Comparison of ENCODE assay signal across 9 cellular contexts in genomic region chr11:8768625-8769333, GRCh38.
DNase-seq lines count a peak whose midpoint lies in the region; ATAC-seq lines count a peak whose summit lies in the region.
"Had no signal": no experiment of that assay in that cellular context is flagged by ENCODE, and none has a peak within 500 bp of the region (broad histone marks: within the 10 kb centered on the region; RNA-seq: fewer than 3 reads in every experiment).

No MANE protein-coding gene starts in this region.

- H3K9ac ChIP-seq in stomach smooth muscle (ENCODE audit: low read length in 2 of 2), result peak overlapping the region in 1 of 2 donors; percentile 36

- no peaks in the 10 kb centered on the region for H3K9me3 ChIP-seq in right cardiac atrium (ENCODE audit: control insufficient read depth, low read length)
- no peaks in the 10 kb centered on the region for H3K9me3 ChIP-seq in stomach smooth muscle (ENCODE audit: control insufficient read depth in 2 of 2, low read length in 2 of 2)

- H3K4me1 ChIP-seq in right cardiac atrium (ENCODE audit: control insufficient read depth, insufficient read depth, low read length), result peaks cover 10% of the 10 kb centered on the region
- peaks cover 69% of the 10 kb centered on the region for H3K4me1 ChIP-seq in stomach smooth muscle (ENCODE audit: control insufficient read depth, insufficient read depth, low read length)

- ATAC-seq in right cardiac atrium (peak; percentile 81 to 86), HG03159 (IDR thresholded peaks at IDR 0.05; ENCODE audit: unreplicated experiment) (no peak)

- 63% methylated on average over 3 of the region's 3 CpGs for WGBS in right cardiac atrium

- DNase-seq in HS-27A (ENCODE audit: low read depth) (peak; percentile 89), amniotic stem cell (lab: John Stamatoyannopoulos, UW) (peak; percentile 78), right cardiac atrium (peak; percentile 59 to 84 (median 80)), anterior cingulate cortex (lab: John Stamatoyannopoulos, UW) (no peak), RPMI8226 (no peak), NCI-H187 treated with DMSO at 0.1 percent for 48 hours (lab: John Stamatoyannopoulos, UW) (no peak)

- H3K27ac ChIP-seq in right cardiac atrium (ENCODE audit: low read length), result peak overlapping the region; percentile 87
- H3K27ac ChIP-seq in stomach smooth muscle (ENCODE audit: low read length), result peak overlapping the region; percentile 55

- intact Hi-C loops in right cardiac atrium (cut with DNase I), result no loop called here

- no peak overlapping the region for H3K4me3 ChIP-seq in right cardiac atrium (ENCODE audit: low read length)
- no peak overlapping the region for H3K4me3 ChIP-seq in stomach smooth muscle (ENCODE audit: low read length in 2 of 2)
- H3K4me3 ChIP-seq: skin epidermis had no signal

- peaks cover 0 to 4% of the 10 kb centered on the region in 2 donors for H3K36me3 ChIP-seq in stomach smooth muscle (ENCODE audit: control insufficient read depth in 2 of 2, insufficient read depth in 2 of 2, low read length in 2 of 2)

- no peaks in the 10 kb centered on the region for H3K27me3 ChIP-seq in right cardiac atrium (ENCODE audit: control insufficient read depth, insufficient read depth)
- H3K27me3 ChIP-seq in stomach smooth muscle (ENCODE audit: control insufficient read depth in 1 of 2, insufficient read depth in 2 of 2, low read length in 2 of 2), result no peaks in the 10 kb centered on the region

Comparison
In these comparisons a context has a peak if more than half of its experiments do, and no peak if none do; other contexts are left out.
1. DNase-seq: peak in HS-27A (single experiment), amniotic stem cell (single experiment) and right cardiac atrium (3 of 3); none in anterior cingulate cortex (0 of 58), RPMI8226 (single experiment) and NCI-H187 treated with DMSO at 0.1 percent for 48 hours (single experiment).